ENCODE assay signal across 15 cellular contexts in the genomic region with DNA sequence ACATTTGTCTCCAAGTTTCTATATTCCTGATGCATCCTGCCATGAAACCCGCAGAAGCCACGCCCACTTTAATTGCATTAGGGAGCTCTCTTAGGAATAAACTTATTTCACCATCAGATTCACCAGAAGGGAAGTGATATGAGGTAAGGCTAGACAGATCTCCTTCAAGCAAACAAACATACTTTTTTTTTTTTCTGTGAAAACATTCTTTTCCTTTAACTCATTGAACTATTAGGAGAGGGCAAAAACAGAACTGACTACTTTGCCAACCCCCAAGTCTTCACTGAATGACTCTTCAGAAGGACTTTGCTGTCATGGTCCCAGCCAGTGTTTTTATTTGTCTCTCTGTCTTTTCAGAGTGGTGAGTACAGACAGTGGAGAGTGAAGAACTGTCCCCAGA. TPM values are rescaled to one million over a fixed set of nuclear protein-coding genes. Genes with fewer than 3 reads are reported as not detected.
DNase-seq lines count a peak whose midpoint lies in the region; ATAC-seq, FAIRE-seq and TF ChIP-seq lines count a peak whose summit lies in the region.
"Had no signal": no experiment of that assay in that cellular context is flagged by ENCODE, and none has a peak within 500 bp of the region (broad histone marks: within the 10 kb centered on the region; RNA-seq: fewer than 3 reads in every experiment).

No MANE protein-coding gene starts in this region.

- 9% methylated on average over 2 of the region's 2 CpGs for WGBS in GM12878 (ENCODE audit: insufficient coverage, insufficient replicate concordance, low lambda C conversion rate, missing lambda C conversion rate)

- intact Hi-C loops in GM12878 (cut with micrococcal nuclease; ENCODE audit: unreplicated experiment) = loop anchor here (5.0 kb wide), 1 partner anchor 290 kb away; no protein-coding TSS in a partner anchor

- DNase-seq in ELR (ENCODE audit: low read depth) (peak; percentile 13), GM12878 (ENCODE audit: low read depth, low spot score) (no peak), OCI-M1 (lab: John Stamatoyannopoulos, UW) (no peak), NCI-H1105 (lab: John Stamatoyannopoulos, UW) (no peak), GM10266 (ENCODE audit: extremely low spot score) (no peak)
- no peak for DNase-seq in activated T-cell treated with anti-CD3 and anti-CD28 coated beads, Interleukin-2, amount 50 U/mL, for 48 hours
- DNase-seq: activated T-cell treated with anti-CD3 and anti-CD28 coated beads, Interleukin-2, amount 50 U/mL, for 4 hours; Calu3; NCI-H1436; psoas muscle had no signal

- no peak for TF ChIP-seq EP300 in GM12878 (IDR thresholded peaks at IDR 0.05; ENCODE audit: borderline replicate concordance in 1 of 2, control insufficient read depth in 1 of 2, low read depth in 2 of 2, low read length in 2 of 2)

- no TSS peak for BruUV-seq in GM12878 (replicated peaks; lab: Mats Ljungman, UMichigan)

- no peaks in the 10 kb centered on the region for H3K36me3 ChIP-seq in GM12878 (ENCODE audit: control insufficient read depth in 2 of 2, insufficient read depth in 2 of 2, low read length in 1 of 2)

- H3K9ac ChIP-seq in GM12878 (ENCODE audit: control insufficient read depth, insufficient read depth, low read length) = no peak overlapping the region

- SMC1A ChIA-PET in GM12878 (lab: Charles Lee; ENCODE audit: uncharacterized antibody, unreplicated experiment) = interaction anchor here (0.9 to 3.3 kb wide), 7 partner anchors 7 to 292 kb away, joined by 3 to 21 read pairs (median 3); no protein-coding TSS in a partner anchor

- CTCF ChIA-PET in GM12878 (lab: Yijun Ruan, JAX) = interaction anchor here (0.6 to 5.1 kb wide), 6 partner anchors 8 to 408 kb away, joined by 3 to 69 read pairs (median 5); no protein-coding TSS in a partner anchor

- H3K4me2 ChIP-seq in GM12878 (ENCODE audit: control insufficient read depth, insufficient read depth) = peak overlapping the region; percentile 75

- in situ Hi-C loops in GM12878 (cut with MboI) = loop anchor here (5.0 kb wide), 1 partner anchor 175 kb away; no protein-coding TSS in a partner anchor

- no peak overlapping the region for H3K4me3 ChIP-seq in GM12878
- H3K4me3 ChIP-seq: lung, psoas muscle had no signal

- no peaks in the 10 kb centered on the region for H3K79me2 ChIP-seq in GM12878 (ENCODE audit: control insufficient read depth, insufficient read depth, low read length)

- no peaks in the 10 kb centered on the region for H4K20me1 ChIP-seq in GM12878 (ENCODE audit: control insufficient read depth, insufficient read depth)

- H2AFZ ChIP-seq in GM12878 (ENCODE audit: control insufficient read depth, low read depth, low read length) = no peak overlapping the region

- H3K27me3 ChIP-seq in GM12878 (replicated peaks in 1 of 2; ENCODE audit: control insufficient read depth in 2 of 2, insufficient read depth in 2 of 2, low read length in 1 of 2) = no peaks in the 10 kb centered on the region

- no peak for TF ChIP-seq RAD21 in GM12878 (IDR thresholded peaks at IDR 0.05; ENCODE audit: insufficient read depth, low read depth, low read length)

- ATAC-seq in GM19395 (IDR thresholded peaks at IDR 0.05; ENCODE audit: unreplicated experiment) (peak; percentile 29), HG03095 (IDR thresholded peaks at IDR 0.05; ENCODE audit: unreplicated experiment) (peak; percentile 24), GM12878 (0 out of 3 replicates have a peak, but pooled peaks have one; percentile 2)
- ATAC-seq: activated T-cell treated with anti-CD3 and anti-CD28 coated beads, Interleukin-2, amount 50 U/mL, for 4 hours; psoas muscle had no signal

- no peaks in the 10 kb centered on the region for H3K9me3 ChIP-seq in GM12878 (replicated peaks; ENCODE audit: control insufficient read depth, insufficient read depth, low read length)
- H3K9me3 ChIP-seq: psoas muscle had no signal

- peaks cover 36% of the 10 kb centered on the region for H3K4me1 ChIP-seq in GM12878 (ENCODE audit: control insufficient read depth, insufficient read depth, low read length)

- POLR2A ChIA-PET in GM12878 (lab: Charles Lee) = interaction anchor here (1.1 kb wide), 2 partner anchors 30 to 47 kb away, joined by 4 read pairs; no protein-coding TSS in a partner anchor

- RAD21 ChIA-PET in GM12878 (lab: Charles Lee; ENCODE audit: unreplicated experiment) = interaction anchor here (1.0 kb wide), 1 partner anchor 9 kb away, joined by 3 read pairs; no protein-coding TSS in a partner anchor

- no peak for FAIRE-seq in GM12878 (lab: Jason Lieb, UNC)
- FAIRE-seq: colon had no signal

- TF ChIP-seq CTCF in GM12878 (IDR thresholded peaks at IDR 0.05 in 2 of 3, conservative IDR thresholded peaks at IDR 0.05 in 1 of 3; ENCODE audit: control insufficient read depth in 2 of 3, extremely low read depth in 1 of 3, insufficient read depth in 1 of 3, low read depth in 3 of 3, low read length in 3 of 3) (no peak), GM10266 (IDR thresholded peaks at IDR 0.05; ENCODE audit: control insufficient read depth, insufficient read depth, low read depth, missing control alignments) (no peak)

- no peak overlapping the region; the same call in 1 of the 2 replicates for H3K27ac ChIP-seq in GM12878 (ENCODE audit: control insufficient read depth, insufficient read depth)
- H3K27ac ChIP-seq: HL-60, psoas muscle had no signal

- no peak for TF ChIP-seq POLR2A in GM12878 (IDR thresholded peaks at IDR 0.05; ENCODE audit: low read depth, low read length)

TF ChIP-seq in GM12878, 131 proteins besides CTCF, POLR2A, EP300 and RAD21:
- TF ChIP-seq IKZF1 (conservative IDR thresholded peaks at IDR 0.05) (no peak), RUNX3 (IDR thresholded peaks at IDR 0.05; ENCODE audit: low read length) (peak; percentile 32; the same call in 1 of the 2 replicates), SPI1 (IDR thresholded peaks at IDR 0.05; ENCODE audit: borderline replicate concordance, insufficient read depth, low read depth, low read length) (peak; percentile 40; the same call in 1 of the 2 replicates), RBBP5 (conservative IDR thresholded peaks at IDR 0.05) (no peak)
- TF ChIP-seq, protein P1, sequence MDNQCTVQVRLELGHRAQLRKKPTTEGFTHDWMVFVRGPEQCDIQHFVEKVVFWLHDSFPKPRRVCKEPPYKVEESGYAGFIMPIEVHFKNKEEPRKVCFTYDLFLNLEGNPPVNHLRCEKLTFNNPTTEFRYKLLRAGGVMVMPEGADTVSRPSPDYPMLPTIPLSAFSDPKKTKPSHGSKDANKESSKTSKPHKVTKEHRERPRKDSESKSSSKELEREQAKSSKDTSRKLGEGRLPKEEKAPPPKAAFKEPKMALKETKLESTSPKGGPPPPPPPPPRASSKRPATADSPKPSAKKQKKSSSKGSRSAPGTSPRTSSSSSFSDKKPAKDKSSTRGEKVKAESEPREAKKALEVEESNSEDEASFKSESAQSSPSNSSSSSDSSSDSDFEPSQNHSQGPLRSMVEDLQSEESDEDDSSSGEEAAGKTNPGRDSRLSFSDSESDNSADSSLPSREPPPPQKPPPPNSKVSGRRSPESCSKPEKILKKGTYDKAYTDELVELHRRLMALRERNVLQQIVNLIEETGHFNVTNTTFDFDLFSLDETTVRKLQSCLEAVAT (IDR thresholded peaks at IDR 0.05) = no peak

RNA-seq across cellular contexts. Expression of a gene that starts 48.4 kb away (rescaled TPM):
- 23.7 and 27.5 TPM in 2 replicates for total RNA-seq in GM12878 (2013; cell fraction: nucleolus; rRNA removed)
- total RNA-seq in GM12878 (2014; rRNA removed) = 15.9 and 17.6 TPM in 2 replicates
- total RNA-seq in GM12878 (2014; rRNA removed; fragmentation: Illumina TruSeq; extraction: Trizol) = 14.2 and 16.4 TPM in 2 replicates
- 23.7 and 26.8 TPM in 2 replicates for total RNA-seq in GM12878 (2021)
- polyA plus RNA-seq in GM12878 (2011; ENCODE audit: low read depth) = 7.1 TPM
- 19.7 and 28.7 TPM in 2 replicates for polyA plus RNA-seq in GM12878 (2011; rRNA removed)
- 14.9 and 20.2 TPM in 2 replicates for polyA plus RNA-seq in GM12878 (2011; cell fraction: cytosol; rRNA removed)
- 9.4 and 12.6 TPM in 2 replicates for polyA plus RNA-seq in GM12878 (2011; cell fraction: nucleus; rRNA removed)
- 10.3 and 13.0 TPM in 2 replicates for polyA plus RNA-seq in GM12878 (2012)
- 15.6 and 19.8 TPM in 2 replicates for polyA plus RNA-seq in GM12878 (2014; fragmentation: Illumina TruSeq; extraction: Trizol)
- polyA plus RNA-seq in GM12878 (2014; fragmentation: Nextera tagmentation; extraction: Ambion mirVana) = 1 to 10 TPM; 3.5 to 5.1 TPM
- 17.9 and 18.5 TPM in 2 replicates for polyA plus RNA-seq in GM12878 (2014; rRNA removed)
- polyA plus RNA-seq in GM12878 (2016; fragmentation: Nextera tagmentation; extraction: Ambion mirVana) = 1 to 10 TPM; 2.5 to 2.9 TPM
- 43.7 and 75.0 TPM in 2 replicates for polyA minus RNA-seq in GM12878 (2011; rRNA and poly(A)+ RNA removed)
- 19.8 and 26.3 TPM in 2 replicates for polyA minus RNA-seq in GM12878 (2011; cell fraction: cytosol; rRNA and poly(A)+ RNA removed)
- 7.3 and 11.6 TPM in 2 replicates for polyA minus RNA-seq in GM12878 (2011; cell fraction: nucleus; rRNA and poly(A)+ RNA removed)
